19 cellular contexts compared by ENCODE assay signal in the genomic region with DNA sequence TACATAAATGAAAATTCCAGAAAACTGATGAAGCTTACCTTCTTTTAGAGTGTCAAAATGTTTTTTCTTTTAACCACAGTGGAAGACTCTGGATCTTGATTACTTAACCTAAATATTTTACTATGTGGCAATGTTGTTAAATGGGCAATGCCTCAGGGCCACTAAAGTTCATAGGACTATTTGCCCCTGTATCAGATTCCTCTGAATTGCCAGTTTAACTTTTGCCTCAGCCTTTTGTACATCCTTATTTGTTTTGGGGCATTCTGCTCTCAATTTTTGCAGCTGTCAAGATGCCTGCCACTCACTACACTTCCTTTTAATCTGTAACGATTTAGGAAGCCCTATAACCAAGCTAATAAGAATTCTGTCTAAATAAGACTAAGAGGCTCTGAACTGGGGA. TPM values are rescaled to one million over a fixed set of nuclear protein-coding genes. Genes with fewer than 3 reads are reported as not detected.
DNase-seq lines count a peak whose midpoint lies in the region; ATAC-seq, FAIRE-seq and TF ChIP-seq lines count a peak whose summit lies in the region.
"Had no signal": no experiment of that assay in that cellular context is flagged by ENCODE, and none has a peak within 500 bp of the region (broad histone marks: within the 10 kb centered on the region; RNA-seq: fewer than 3 reads in every experiment).

No MANE protein-coding gene starts in this region.

- no peak for TF ChIP-seq RAD21 in HepG2 (CRISPR knock-in tag; IDR thresholded peaks at IDR 0.05)

- in situ Hi-C loops in HepG2 (cut with HindIII; ENCODE audit: extremely low pct_ligation_motif_present, low pct_unique_long_range_greater_than_20kb): no loop called here

- TF ChIP-seq CTCF in HepG2 (CRISPR knock-in tag; IDR thresholded peaks at IDR 0.05): no peak

- CTCF ChIA-PET in HepG2 (lab: Yijun Ruan, JAX; ENCODE audit: low intra/inter-chr PET ratio, low total read pairs) (no interaction called here), HEK293T (lab: Yijun Ruan, JAX) (no interaction called here)

- no peaks in the 10 kb centered on the region for H3K36me3 ChIP-seq in adipocyte (ENCODE audit: control insufficient read depth, insufficient read depth, low read length, severe bottlenecking)
- no peaks in the 10 kb centered on the region; a peak in 1 of 5 replicates for H3K36me3 ChIP-seq in HepG2 (replicated peaks in 1 of 2; ENCODE audit: control insufficient read depth in 1 of 2, insufficient read depth in 2 of 2, low read length in 2 of 2)
- H3K36me3 ChIP-seq: esophagus muscularis mucosa, vagina had no signal

- ATAC-seq in HepG2: peak; percentile 93
- ATAC-seq: activated CD4-positive, CD25-positive, alpha-beta regulatory T cell treated with anti-CD3 and anti-CD28 coated beads, Interleukin-2, amount 50 U/mL, for 24 hours; psoas muscle; stimulated activated naive CD8-positive, alpha-beta T cell treated with anti-CD3 and anti-CD28 coated beads, Interleukin-15, amount 100 ng/mL, for 72 hours; T-helper 17 cell had no signal

- FAIRE-seq in HepG2 (lab: Jason Lieb, UNC): peak; percentile 23

- no peak for TF ChIP-seq POLR2A in HepG2 (IDR thresholded peaks at IDR 0.05; ENCODE audit: insufficient read depth in 1 of 2, low read depth in 2 of 2, low read length in 2 of 2)

- peaks cover 32% of the 10 kb centered on the region for H3K4me1 ChIP-seq in adipocyte (ENCODE audit: control insufficient read depth, insufficient read depth, low read length)
- H3K4me1 ChIP-seq in HepG2 (ENCODE audit: insufficient read depth, low read length): peaks cover 48% of the 10 kb centered on the region
- H3K4me1 ChIP-seq: esophagus muscularis mucosa, psoas muscle, vagina had no signal

- H3K4me3 ChIP-seq in adipocyte (ENCODE audit: low read length) (peak overlapping the region; percentile 23), HepG2 (replicated peaks in 1 of 3; ENCODE audit: insufficient read depth in 1 of 3, low read depth in 2 of 3, low read length in 3 of 3) (no peak overlapping the region; a peak in 1 of 6 replicates)
- H3K4me3 ChIP-seq: esophagus muscularis mucosa, psoas muscle, vagina had no signal

- H2AFZ ChIP-seq in HepG2 (ENCODE audit: low read length): no peak overlapping the region

- no peaks in the 10 kb centered on the region for H3K9me3 ChIP-seq in adipocyte (ENCODE audit: control insufficient read depth, low read length)
- peaks cover 9% of the 10 kb centered on the region for H3K9me3 ChIP-seq in HepG2 (ENCODE audit: low read length)
- H3K9me3 ChIP-seq: esophagus muscularis mucosa, psoas muscle, vagina had no signal

- H3K79me2 ChIP-seq in HepG2 (ENCODE audit: insufficient read depth, low read length): no peaks in the 10 kb centered on the region

- H3K9ac ChIP-seq in adipocyte (ENCODE audit: low read length): no peak overlapping the region
- no peak overlapping the region for H3K9ac ChIP-seq in HepG2 (ENCODE audit: insufficient read depth, low read depth, low read length)

- BruUV-seq in HepG2 (replicated peaks; lab: Mats Ljungman, UMichigan): no TSS peak

- TF ChIP-seq EP300 in HepG2 (IDR thresholded peaks at IDR 0.05; ENCODE audit: low read depth in 2 of 2, low read length in 2 of 2): peak in 1 of 2 experiments; percentile 88; a peak in 2 of 4 replicates
- TF ChIP-seq EP300 in HepG2 (CRISPR knock-in tag; IDR thresholded peaks at IDR 0.05; ENCODE audit: borderline replicate concordance): no peak

- H3K27ac ChIP-seq in HepG2 (ENCODE audit: extremely low read length, insufficient read depth, low read length): peak overlapping the region; percentile 28
- H3K27ac ChIP-seq: esophagus muscularis mucosa, psoas muscle, vagina had no signal

- intact Hi-C loops in HepG2 (cut with micrococcal nuclease; ENCODE audit: unreplicated experiment): loop anchor here (5.0 kb wide), 2 partner anchors 33 to 47 kb away; partner anchors contain the start of gene SERTAD2

- DNase-seq in AML-193 (lab: John Stamatoyannopoulos, UW): peak; percentile 82 to 86
- peak; percentile 15 for DNase-seq in M059J (ENCODE audit: low read depth)
- DNase-seq in adipocyte (ENCODE audit: low read depth): peak; percentile 70
- peak; percentile 88 for DNase-seq in HepG2 (ENCODE audit: low spot score)
- no peak for DNase-seq in C1 segment of cervical spinal cord (lab: John Stamatoyannopoulos, UW)
- no peak for DNase-seq in HEK293T (ENCODE audit: extremely low spot score)
- DNase-seq in iPS-NIHi7 (ENCODE audit: extremely low spot score): no peak
- DNase-seq in NCI-H446 treated with DMSO at 0.1 percent for 48 hours (lab: John Stamatoyannopoulos, UW): no peak
- DNase-seq: dermis blood vessel endothelial cell; HFFc6; naive B cell; NCI-H2029 treated with DMSO at 0.1 percent for 48 hours; NCI-H748 treated with DMSO at 0.1 percent for 48 hours; psoas muscle; stimulated activated naive CD8-positive, alpha-beta T cell treated with anti-CD3 and anti-CD28 coated beads, Interleukin-15, amount 100 ng/mL, for 72 hours; T-helper 17 cell had no signal

- POLR2A ChIA-PET in HepG2 (lab: Yijun Ruan, JAX): interaction anchor here (0.6 to 4.2 kb wide), 7 partner anchors 9 to 173 kb away, joined by 3 to 50 read pairs (median 4); partner anchors contain the start of gene SERTAD2
- POLR2A ChIA-PET in HEK293T (lab: Yijun Ruan, JAX): interaction anchor here (1.6 kb wide), 1 partner anchor 11 kb away, joined by 3 read pairs; no protein-coding TSS in a partner anchor

- H3K27me3 ChIP-seq in adipocyte (replicated peaks; ENCODE audit: control insufficient read depth, insufficient read depth, low read length) (no peaks in the 10 kb centered on the region), HepG2 (ENCODE audit: control insufficient read depth in 1 of 2, insufficient read depth in 2 of 2, low read length in 2 of 2) (no peaks in the 10 kb centered on the region)
- H3K27me3 ChIP-seq: esophagus muscularis mucosa, vagina had no signal

- WGBS in HepG2 (ENCODE audit: low lambda C conversion rate): 0% methylated on average over 1 of the region's 1 CpG

- peak overlapping the region; percentile 41 for H3K4me2 ChIP-seq in HepG2 (ENCODE audit: low read depth, low read length)

- no peaks in the 10 kb centered on the region for H4K20me1 ChIP-seq in HepG2 (ENCODE audit: insufficient read depth, low read length)

TF ChIP-seq in HepG2, 621 proteins besides CTCF, POLR2A, EP300 and RAD21 (continues in another document):
- TF ChIP-seq FLYWCH1 (CRISPR knock-in tag; IDR thresholded peaks at IDR 0.05) (no peak), NBN (conservative IDR thresholded peaks at IDR 0.05) (no peak), ZFP37 (CRISPR knock-in tag; IDR thresholded peaks at IDR 0.05; ENCODE audit: borderline replicate concordance) (no peak), HNF4G (IDR thresholded peaks at IDR 0.05; ENCODE audit: borderline replicate concordance, low read depth, low read length) (peak; percentile 82; the same call in 1 of the 2 replicates), HNF4G (CRISPR knock-in tag; IDR thresholded peaks at IDR 0.05; ENCODE audit: borderline replicate concordance, low read depth) (no peak), TEAD2 (CRISPR knock-in tag; IDR thresholded peaks at IDR 0.05) (no peak), ZNF292 (CRISPR knock-in tag; IDR thresholded peaks at IDR 0.05; ENCODE audit: borderline replicate concordance, low read depth) (peak; percentile 70; the same call in 1 of the 2 replicates), ZNF614 (CRISPR knock-in tag; IDR thresholded peaks at IDR 0.05; ENCODE audit: borderline replicate concordance) (peak; percentile 40; the same call in 1 of the 2 replicates), FOXA1 (IDR thresholded peaks at IDR 0.05) (no peak), FOXA1 (CRISPR knock-in tag; IDR thresholded peaks at IDR 0.05) (peak; percentile 83)

TF ChIP-seq in HEK293T, 16 proteins besides CTCF, POLR2A, EP300 and RAD21 (continues in another document):
- TF ChIP-seq SP1 (IDR thresholded peaks at IDR 0.05) (no peak), CTBP1 (IDR thresholded peaks at IDR 0.05; ENCODE audit: borderline replicate concordance) (no peak), NFRKB (IDR thresholded peaks at IDR 0.05) (no peak), FOXA1 (IDR thresholded peaks at IDR 0.05) (no peak), TARDBP (IDR thresholded peaks at IDR 0.05) (no peak), SUZ12 (IDR thresholded peaks at IDR 0.05) (no peak), ELF4 (IDR thresholded peaks at IDR 0.05) (no peak), FOXK2 (IDR thresholded peaks at IDR 0.05) (no peak), LEF1 (IDR thresholded peaks at IDR 0.05; ENCODE audit: borderline replicate concordance) (no peak), HDGF (IDR thresholded peaks at IDR 0.05; ENCODE audit: borderline replicate concordance) (no peak), BHLHE40 (IDR thresholded peaks at IDR 0.05; ENCODE audit: borderline replicate concordance) (no peak)

RNA-seq across cellular contexts. Expression of gene SERTAD2, which starts 31.7 kb away (rescaled TPM):
- 10.0 and 16.9 TPM in 2 replicates for total RNA-seq in M059J (2014; rRNA removed; shearing (Covaris generic))
- 6.7 and 11.8 TPM in 2 replicates for total RNA-seq in HepG2 (2016; rRNA removed; fragmentation: Illumina TruSeq; extraction: Trizol)
- total RNA-seq in HepG2 (2016; cell fraction: cytosol; rRNA removed; fragmentation: Illumina TruSeq; extraction: Trizol; ENCODE audit: low read depth): 1.4 and 1.5 TPM in 2 replicates
- 6.7 and 10.6 TPM in 2 replicates for total RNA-seq in HepG2 (2016; cell fraction: insoluble cytoplasmic fraction; rRNA removed; fragmentation: Illumina TruSeq; extraction: Trizol)
- total RNA-seq in HepG2 (2016; cell fraction: membrane; rRNA removed; fragmentation: Illumina TruSeq; extraction: Trizol): 7.8 and 8.3 TPM in 2 replicates
- total RNA-seq in HepG2 (2016; cell fraction: nucleus; rRNA removed; fragmentation: Illumina TruSeq; extraction: Trizol): 14.3 and 14.5 TPM in 2 replicates
- polyA plus RNA-seq in HepG2 (2011; rRNA removed): 22.6 and 23.5 TPM in 2 replicates
- 18.0 and 25.0 TPM in 2 replicates for polyA plus RNA-seq in HepG2 (2011; cell fraction: cytosol; rRNA removed)
- 19.6 and 25.0 TPM in 2 replicates for polyA plus RNA-seq in HepG2 (2011; cell fraction: nucleus; rRNA removed)
- polyA plus RNA-seq in HepG2 (2012): 42.6 and 46.2 TPM in 2 replicates
- 1.8 and 2.6 TPM in 2 replicates for polyA plus RNA-seq in HepG2 (2016; cell fraction: cytosol; fragmentation: Illumina TruSeq; extraction: Trizol; ENCODE audit: low read depth)
- polyA plus RNA-seq in HepG2 (2016; cell fraction: insoluble cytoplasmic fraction; fragmentation: Illumina TruSeq; extraction: Trizol; ENCODE audit: low read depth): 15.8 and 17.6 TPM in 2 replicates
- polyA plus RNA-seq in HepG2 (2016; cell fraction: membrane; fragmentation: Illumina TruSeq; extraction: Trizol; ENCODE audit: low read depth): 6.6 and 6.8 TPM in 2 replicates
- polyA plus RNA-seq in HepG2 (2016; cell fraction: nucleus; fragmentation: Illumina TruSeq; extraction: Trizol; ENCODE audit: insufficient read depth, low read depth): 25.6 and 26.8 TPM in 2 replicates
- 7.6 and 39.9 TPM in 2 replicates for polyA minus RNA-seq in HepG2 (2011; rRNA and poly(A)+ RNA removed; ENCODE audit: low replicate concordance)
- 37.8 and 40.2 TPM in 2 replicates for polyA minus RNA-seq in HepG2 (2011; cell fraction: cytosol; rRNA and poly(A)+ RNA removed)
- polyA minus RNA-seq in HepG2 (2011; cell fraction: nucleus; rRNA and poly(A)+ RNA removed): 37.5 and 39.7 TPM in 2 replicates

Comparison
In these comparisons a context has a peak if more than half of its experiments do, and no peak if none do; other contexts are left out.
1. DNase-seq: peak in AML-193 (2 of 2), M059J (single experiment), adipocyte (single experiment) and HepG2 (single experiment); none in C1 segment of cervical spinal cord (0 of 14), HEK293T (single experiment), iPS-NIHi7 (single experiment) and NCI-H446 treated with DMSO at 0.1 percent for 48 hours (single experiment).